ENCODE assay signal across 23 cellular contexts in the genomic region with DNA sequence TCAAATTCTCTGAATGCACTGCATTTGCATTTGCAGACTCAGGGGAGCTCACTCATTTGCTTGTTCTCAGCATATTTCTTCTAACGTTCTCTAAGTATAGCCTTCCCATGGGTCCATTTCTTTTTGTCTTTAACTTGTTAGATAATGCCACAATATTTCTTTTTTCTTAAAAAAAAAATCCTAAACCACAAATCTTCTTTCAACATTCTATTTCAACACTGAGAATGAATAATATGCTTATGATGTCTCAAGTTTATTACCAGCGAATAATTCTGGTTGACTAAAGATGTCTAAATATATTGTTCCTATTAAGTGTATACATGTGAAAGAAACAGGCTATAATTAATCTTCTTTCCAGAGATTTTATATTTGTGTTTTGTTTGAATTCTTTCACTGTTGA.
DNase-seq lines count a peak whose midpoint lies in the region; ATAC-seq, FAIRE-seq and TF ChIP-seq lines count a peak whose summit lies in the region.
"Had no signal": no experiment of that assay in that cellular context is flagged by ENCODE, and none has a peak within 500 bp of the region (broad histone marks: within the 10 kb centered on the region; RNA-seq: fewer than 3 reads in every experiment).

No MANE protein-coding gene starts in this region.

- no peak for ATAC-seq in psoas muscle

- intact Hi-C loops in left ventricle myocardium inferior (cut with micrococcal nuclease) = no loop called here
- intact Hi-C loops in psoas muscle (cut with DNase I) = loop anchor here in 1 of 2 donors (10.0 kb wide), 1 partner anchor 309 kb away; a partner anchor contains a TSS

- H3K27me3 ChIP-seq in left ventricle myocardium inferior (ENCODE audit: low read depth) = no peaks in the 10 kb centered on the region
- no peaks in the 10 kb centered on the region for H3K27me3 ChIP-seq in right atrium auricular region
- no peaks in the 10 kb centered on the region for H3K27me3 ChIP-seq in psoas muscle (ENCODE audit: insufficient read depth in 3 of 3, low read length in 2 of 3)
- H3K27me3 ChIP-seq: esophagus squamous epithelium, heart right ventricle had no signal

- WGBS in psoas muscle, 3 donors = 78 to 81% (median 78%) methylated on average over 2 of the region's 2 CpGs

- FAIRE-seq in endometrium (lab: Jason Lieb, UNC) = peak; percentile 74

- H3K36me3 ChIP-seq in left ventricle myocardium inferior = peaks cover 81% of the 10 kb centered on the region
- peaks cover 58% of the 10 kb centered on the region for H3K36me3 ChIP-seq in right atrium auricular region
- peaks cover 9 to 86% of the 10 kb centered on the region in 2 donors for H3K36me3 ChIP-seq in psoas muscle (ENCODE audit: insufficient read depth in 1 of 2, low read depth in 1 of 2)

- no peak for DNase-seq in left ventricle myocardium inferior
- no peak for DNase-seq in right atrium auricular region (ENCODE audit: low spot score)
- DNase-seq in psoas muscle = no peak
- no peak for DNase-seq in iPS-NIHi7 (ENCODE audit: extremely low spot score)
- no peak for DNase-seq in GF-D8 (lab: John Stamatoyannopoulos, UW)
- no peak for DNase-seq in activated CD4-positive, CD25-positive, alpha-beta regulatory T cell (lab: John Stamatoyannopoulos, UW)
- DNase-seq in NCI-H2029 (lab: John Stamatoyannopoulos, UW) = no peak
- DNase-seq: 8988T; activated CD4-positive, alpha-beta T cell treated with anti-CD3 and anti-CD28 coated beads for 4 hours; activated CD8-positive, alpha-beta memory T cell treated with anti-CD3 and anti-CD28 coated beads for 24 hours; activated naive CD4-positive, alpha-beta T cell; activated T-cell treated with anti-CD3 and anti-CD28 coated beads, Interleukin-2, amount 50 U/mL, for 4 hours; esophagus squamous epithelium; GDM1; MM.1S; naive B cell; NCI-H1436; NCI-H446 treated with DMSO at 0.1 percent for 48 hours; stimulated activated CD4-positive, alpha-beta T cell treated with anti-CD3 and anti-CD28 coated beads, Interleukin-12 subunit alpha, Interleukin-12 subunit beta, amount 100 ng/mL, for 4 hours; stimulated activated CD4-positive, alpha-beta T cell treated with anti-CD3 and anti-CD28 coated beads, Interleukin-4, amount 100 ng/mL, for 24 hours had no signal

- H3K27ac ChIP-seq in left ventricle myocardium inferior (replicated peaks) = peak overlapping the region; percentile 54
- H3K27ac ChIP-seq in right atrium auricular region = peak overlapping the region in 1 of 2 donors; percentile 64
- H3K27ac ChIP-seq in psoas muscle = peak overlapping the region; percentile 82

- TF ChIP-seq CTCF in left ventricle myocardium inferior (IDR thresholded peaks at IDR 0.05; ENCODE audit: borderline replicate concordance) = no peak
- TF ChIP-seq CTCF in right atrium auricular region (IDR thresholded peaks at IDR 0.05) = no peak
- TF ChIP-seq CTCF in psoas muscle (IDR thresholded peaks at IDR 0.05) = no peak

- H3K4me3 ChIP-seq in left ventricle myocardium inferior (no peak overlapping the region), right atrium auricular region (no peak overlapping the region), psoas muscle (no peak overlapping the region)
- H3K4me3 ChIP-seq: coronary artery, esophagus squamous epithelium, heart right ventricle had no signal

- H3K4me1 ChIP-seq in left ventricle myocardium inferior (peaks cover 11% of the 10 kb centered on the region), right atrium auricular region (no peaks in the 10 kb centered on the region), psoas muscle (peaks cover 7% of the 10 kb centered on the region)
- H3K4me1 ChIP-seq: esophagus squamous epithelium had no signal

- H3K9me3 ChIP-seq in left ventricle myocardium inferior (replicated peaks) (no peaks in the 10 kb centered on the region), right atrium auricular region (no peaks in the 10 kb centered on the region), psoas muscle (no peaks in the 10 kb centered on the region)
- H3K9me3 ChIP-seq: esophagus squamous epithelium, heart right ventricle had no signal
